1 cellular context compared by ENCODE assay signal in the genomic region with DNA sequence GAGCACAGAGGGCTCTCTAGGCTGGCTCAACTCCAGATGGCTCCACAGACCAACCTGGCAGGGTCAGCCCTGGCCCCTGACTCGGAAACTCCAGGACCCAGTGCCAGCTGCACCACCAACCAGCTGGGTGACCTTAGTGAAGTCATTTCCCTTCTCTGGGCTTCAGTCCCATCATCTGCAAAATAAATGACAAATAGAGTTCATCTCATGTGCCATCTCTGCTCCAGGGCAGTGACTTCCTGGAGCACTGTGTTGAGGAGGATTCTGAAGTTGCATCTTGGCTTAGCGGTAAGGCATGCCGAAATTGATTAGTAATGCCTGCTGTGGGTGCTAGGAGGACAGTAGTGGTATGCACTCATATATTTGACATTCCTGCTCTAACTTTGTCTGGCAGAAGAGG.
TF ChIP-seq lines count a peak whose summit lies in the region.

No MANE protein-coding gene starts in this region.

TF ChIP-seq in SK-N-SH treated with all-trans-retinoic acid at 6 μM for 48 hours, 23 proteins besides CTCF, POLR2A, EP300 and RAD21 (continued from another document):
- TF ChIP-seq, protein P1, sequence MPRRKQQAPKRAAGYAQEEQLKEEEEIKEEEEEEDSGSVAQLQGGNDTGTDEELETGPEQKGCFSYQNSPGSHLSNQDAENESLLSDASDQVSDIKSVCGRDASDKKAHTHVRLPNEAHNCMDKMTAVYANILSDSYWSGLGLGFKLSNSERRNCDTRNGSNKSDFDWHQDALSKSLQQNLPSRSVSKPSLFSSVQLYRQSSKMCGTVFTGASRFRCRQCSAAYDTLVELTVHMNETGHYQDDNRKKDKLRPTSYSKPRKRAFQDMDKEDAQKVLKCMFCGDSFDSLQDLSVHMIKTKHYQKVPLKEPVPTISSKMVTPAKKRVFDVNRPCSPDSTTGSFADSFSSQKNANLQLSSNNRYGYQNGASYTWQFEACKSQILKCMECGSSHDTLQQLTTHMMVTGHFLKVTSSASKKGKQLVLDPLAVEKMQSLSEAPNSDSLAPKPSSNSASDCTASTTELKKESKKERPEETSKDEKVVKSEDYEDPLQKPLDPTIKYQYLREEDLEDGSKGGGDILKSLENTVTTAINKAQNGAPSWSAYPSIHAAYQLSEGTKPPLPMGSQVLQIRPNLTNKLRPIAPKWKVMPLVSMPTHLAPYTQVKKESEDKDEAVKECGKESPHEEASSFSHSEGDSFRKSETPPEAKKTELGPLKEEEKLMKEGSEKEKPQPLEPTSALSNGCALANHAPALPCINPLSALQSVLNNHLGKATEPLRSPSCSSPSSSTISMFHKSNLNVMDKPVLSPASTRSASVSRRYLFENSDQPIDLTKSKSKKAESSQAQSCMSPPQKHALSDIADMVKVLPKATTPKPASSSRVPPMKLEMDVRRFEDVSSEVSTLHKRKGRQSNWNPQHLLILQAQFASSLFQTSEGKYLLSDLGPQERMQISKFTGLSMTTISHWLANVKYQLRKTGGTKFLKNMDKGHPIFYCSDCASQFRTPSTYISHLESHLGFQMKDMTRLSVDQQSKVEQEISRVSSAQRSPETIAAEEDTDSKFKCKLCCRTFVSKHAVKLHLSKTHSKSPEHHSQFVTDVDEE (CRISPR knock-in tag; IDR thresholded peaks at IDR 0.05): no peak
